8 cellular contexts compared by ENCODE assay signal in the genomic region with DNA sequence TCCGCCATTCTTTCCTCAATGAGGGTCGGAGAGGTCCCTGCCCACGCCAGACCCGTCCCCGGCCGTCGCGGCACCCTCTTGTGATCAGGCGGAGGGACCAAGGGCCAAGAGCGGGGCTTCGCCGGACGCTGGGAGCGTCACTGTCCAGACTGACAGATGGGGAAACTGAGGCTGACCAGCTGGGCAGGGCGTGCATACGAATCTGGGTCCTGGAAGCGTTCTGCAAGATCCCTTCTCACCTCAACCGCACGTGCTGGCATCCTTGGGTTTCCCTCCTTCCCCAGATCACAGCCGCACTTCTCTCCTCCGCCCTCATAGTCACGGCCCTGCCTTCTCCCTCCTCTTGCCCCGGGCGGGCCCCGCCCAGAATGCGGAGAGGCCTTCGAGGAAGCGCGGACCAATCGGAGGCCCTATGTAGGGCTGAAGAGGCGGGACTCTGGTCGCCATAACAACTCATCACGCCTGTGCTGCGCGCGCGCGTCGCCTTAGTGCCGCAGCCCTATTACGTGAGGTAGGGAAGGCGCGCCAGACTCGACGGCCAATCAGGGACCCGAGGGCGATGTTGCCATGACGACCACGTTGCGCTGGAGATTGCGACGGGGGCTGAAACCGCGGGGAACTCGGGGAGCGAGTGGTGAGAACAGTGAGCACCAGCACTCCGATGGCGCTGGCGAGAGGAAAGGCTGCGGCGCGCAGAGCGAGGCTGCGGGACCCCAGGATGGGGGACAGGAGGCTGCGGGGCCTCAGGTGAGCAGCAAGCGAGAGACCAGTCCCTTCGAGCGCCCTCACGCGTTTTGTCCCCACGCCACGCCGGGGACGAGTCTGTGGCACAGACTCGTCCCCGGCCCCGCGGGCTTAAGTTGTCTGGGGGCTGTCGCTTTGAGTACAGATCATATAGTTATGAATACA. TPM values are rescaled to one million over a fixed set of nuclear protein-coding genes. Genes with fewer than 3 reads are reported as not detected.
DNase-seq lines count a peak whose midpoint lies in the region; ATAC-seq and TF ChIP-seq lines count a peak whose summit lies in the region.

No MANE protein-coding gene starts in this region.

- ATAC-seq in GM19328 (IDR thresholded peaks at IDR 0.05; ENCODE audit: unreplicated experiment) (peak; percentile 92), HG03469 (IDR thresholded peaks at IDR 0.05; ENCODE audit: unreplicated experiment) (peak; percentile 94), left lung (peak; percentile 99)

- H3K27ac Mint-ChIP-seq in CD14-positive monocyte, result peak overlapping the region; percentile 68 to 91 (median 78)

- TF ChIP-seq CTCF in CD14-positive monocyte (IDR thresholded peaks at IDR 0.05), result no peak
- no peak for TF ChIP-seq CTCF in left lung (IDR thresholded peaks at IDR 0.05)

- peaks cover 10% of the 10 kb centered on the region for H3K4me1 Mint-ChIP-seq in CD14-positive monocyte

- H3K36me3 Mint-ChIP-seq in CD14-positive monocyte, result no peaks in the 10 kb centered on the region

- peak overlapping the region; percentile 81 to 88 for H3K4me3 Mint-ChIP-seq in CD14-positive monocyte

- H3K9me3 ChIP-seq in left lung, result no peaks in the 10 kb centered on the region

- peaks cover 5 to 23% of the 10 kb centered on the region in 2 donors for H3K27me3 ChIP-seq in left lung

- peaks cover 0 to 7% (median 2%) of the 10 kb centered on the region in 7 donors for H3K9me3 Mint-ChIP-seq in CD14-positive monocyte

- H3K4me3 ChIP-seq in left lung, result peak overlapping the region; percentile 37 to 62

- peaks cover 9 to 16% of the 10 kb centered on the region in 2 donors for H3K4me1 ChIP-seq in left lung

- no peaks in the 10 kb centered on the region for H3K36me3 ChIP-seq in left lung

- intact Hi-C loops in CD14-positive monocyte (cut with micrococcal nuclease), result loop anchor here in 1 of 2 donors (2.0 kb wide), 1 partner anchor 40 kb away; a partner anchor contains a TSS
- intact Hi-C loops in left lung (cut with DNase I), result no loop called here

- DNase-seq in CD14-positive monocyte (ENCODE audit: low spot score) (peak; percentile 100), NCI-H69 (lab: John Stamatoyannopoulos, UW) (peak; percentile 100), dermis blood vessel endothelial cell (peak; percentile 100), left lung (peak; percentile 99 to 100)
- peak; percentile 99 for DNase-seq in activated CD4-positive, alpha-beta T cell treated with anti-CD3 and anti-CD28 coated beads, Interleukin-2, amount 50 U/mL, for 1 hour
- peak; percentile 99 for DNase-seq in stimulated activated CD4-positive, alpha-beta T cell treated with anti-CD3 and anti-CD28 coated beads, Interleukin-2, amount 100 ng/mL, for 4 hours (ENCODE audit: low read depth)

- H3K27me3 Mint-ChIP-seq in CD14-positive monocyte (ENCODE audit: low read depth in 3 of 3), result peaks cover 18 to 25% (median 25%) of the 10 kb centered on the region in 3 donors

- H3K27ac ChIP-seq in left lung, result peak overlapping the region in 1 of 2 donors; percentile 80

RNA-seq across cellular contexts. Expression of a gene that starts 5.7 kb away (rescaled TPM):
- polyA plus RNA-seq in CD14-positive monocyte, result not detected
- not detected in 2 replicates for total RNA-seq in dermis blood vessel endothelial cell
- total RNA-seq in left lung, result 1 to 10 TPM; 1.9 to 3.2 TPM

RNA-seq across cellular contexts. Expression of a gene that starts 7.3 kb away (rescaled TPM):
- polyA plus RNA-seq in CD14-positive monocyte, result 1 to 10 TPM; 1.2 to 3.1 TPM
- total RNA-seq in dermis blood vessel endothelial cell (8.2 and 12.0 TPM in 2 replicates), left lung (10 to 100 TPM in 1 of 2 donors, 1 to 10 TPM in 1; 7.4 to 12.7 TPM)

RNA-seq across cellular contexts. Expression of a gene that starts 14.1 kb away (rescaled TPM):
- polyA plus RNA-seq in CD14-positive monocyte, result 100 to 1,000 TPM; 485 to 580 TPM
- total RNA-seq in dermis blood vessel endothelial cell (1,348 and 2,550 TPM in 2 replicates), left lung (1,000 to 10,000 TPM in 1 of 2 donors, 100 to 1,000 TPM in 1; 842 to 1,045 TPM)

RNA-seq across cellular contexts. Expression of a gene that starts 20.3 kb away (rescaled TPM):
- polyA plus RNA-seq in CD14-positive monocyte, result under 1 TPM; 0.13 to 0.72 TPM
- total RNA-seq in dermis blood vessel endothelial cell (3.5 and 4.1 TPM in 2 replicates), left lung (1 to 10 TPM; 1.7 to 2.1 TPM)

RNA-seq across cellular contexts. Expression of a gene that starts 38.6 kb away (rescaled TPM):
- polyA plus RNA-seq in CD14-positive monocyte, result under 1 TPM; 0.28 to 0.41 TPM
- 1.3 and 2.9 TPM in 2 replicates for total RNA-seq in dermis blood vessel endothelial cell
- 1 to 10 TPM in 1 of 2 donors, under 1 TPM in 1; 0.76 to 1.2 TPM for total RNA-seq in left lung
